ENCODE assay signal across 8 cellular contexts in genomic region chr1:40774266-40774998, GRCh38. TPM values are rescaled to one million over a fixed set of nuclear protein-coding genes. Genes with fewer than 3 reads are reported as not detected.
DNase-seq lines count a peak whose midpoint lies in the region; ATAC-seq and TF ChIP-seq lines count a peak whose summit lies in the region.

No MANE protein-coding gene starts in this region.

- no peak overlapping the region for H3K27ac ChIP-seq in RWPE1
- H3K27ac ChIP-seq in left ventricle myocardium inferior (replicated peaks) = peak overlapping the region; percentile 17

- CTCF ChIA-PET in RWPE1 (lab: Yijun Ruan, JAX) = interaction anchor here (0.6 to 2.1 kb wide), 17 partner anchors 9 to 178 kb away, joined by 3 to 16 read pairs (median 3); partner anchors contain the start of gene KCNQ4

- intact Hi-C loops in left ventricle myocardium inferior (cut with micrococcal nuclease) = loop anchor here (10.0 kb wide), 2 partner anchors 70 to 180 kb away; no protein-coding TSS in a partner anchor

- TF ChIP-seq CTCF in RWPE1 (conservative IDR thresholded peaks at IDR 0.05; ENCODE audit: low read depth) (peak; percentile 70), left ventricle myocardium inferior (IDR thresholded peaks at IDR 0.05; ENCODE audit: borderline replicate concordance) (peak; percentile 85)

- H3K9me3 ChIP-seq in left ventricle myocardium inferior (replicated peaks) = peaks cover 15% of the 10 kb centered on the region

- no peak for ATAC-seq in HG03565 (IDR thresholded peaks at IDR 0.05; ENCODE audit: unreplicated experiment)
- no peak for ATAC-seq in HG02763 (IDR thresholded peaks at IDR 0.05; ENCODE audit: unreplicated experiment)

- peaks cover 18% of the 10 kb centered on the region for H3K4me1 ChIP-seq in left ventricle myocardium inferior

- no peak overlapping the region for H3K4me3 ChIP-seq in left ventricle myocardium inferior

- POLR2A ChIA-PET in RWPE1 (lab: Yijun Ruan, JAX; ENCODE audit: low non-redundant PET) = no interaction called here

- peaks cover 59% of the 10 kb centered on the region for H3K36me3 ChIP-seq in left ventricle myocardium inferior

- no peaks in the 10 kb centered on the region for H3K27me3 ChIP-seq in left ventricle myocardium inferior (ENCODE audit: low read depth)

- peak; percentile 53 for DNase-seq in NCI-H2227 (lab: John Stamatoyannopoulos, UW; ENCODE audit: unreplicated experiment)
- DNase-seq in NCI-H2227 treated with DMSO at 0.1 percent for 48 hours (lab: John Stamatoyannopoulos, UW) = no peak
- peak; percentile 23 for DNase-seq in RWPE1 (ENCODE audit: low spot score)
- peak; percentile 48 for DNase-seq in activated effector memory CD4-positive, alpha-beta T cell treated with Interleukin-2 at 50 U/mL for 16 hours
- DNase-seq in left ventricle myocardium inferior = peak; percentile 58
- DNase-seq in stimulated activated CD4-positive, alpha-beta T cell treated with anti-CD3 and anti-CD28 coated beads, Interleukin-12 subunit alpha, Interleukin-12 subunit beta, amount 100 ng/mL, for 24 hours (ENCODE audit: low read depth in 2 of 2) = peak; percentile 30 to 53

RNA-seq across cellular contexts. Expression of gene KCNQ4, which starts 9.2 kb away (rescaled TPM):
- 1.5 TPM for total RNA-seq in left ventricle myocardium inferior
